Comparison of ENCODE assay signal across 1 cellular context in the genomic region with DNA sequence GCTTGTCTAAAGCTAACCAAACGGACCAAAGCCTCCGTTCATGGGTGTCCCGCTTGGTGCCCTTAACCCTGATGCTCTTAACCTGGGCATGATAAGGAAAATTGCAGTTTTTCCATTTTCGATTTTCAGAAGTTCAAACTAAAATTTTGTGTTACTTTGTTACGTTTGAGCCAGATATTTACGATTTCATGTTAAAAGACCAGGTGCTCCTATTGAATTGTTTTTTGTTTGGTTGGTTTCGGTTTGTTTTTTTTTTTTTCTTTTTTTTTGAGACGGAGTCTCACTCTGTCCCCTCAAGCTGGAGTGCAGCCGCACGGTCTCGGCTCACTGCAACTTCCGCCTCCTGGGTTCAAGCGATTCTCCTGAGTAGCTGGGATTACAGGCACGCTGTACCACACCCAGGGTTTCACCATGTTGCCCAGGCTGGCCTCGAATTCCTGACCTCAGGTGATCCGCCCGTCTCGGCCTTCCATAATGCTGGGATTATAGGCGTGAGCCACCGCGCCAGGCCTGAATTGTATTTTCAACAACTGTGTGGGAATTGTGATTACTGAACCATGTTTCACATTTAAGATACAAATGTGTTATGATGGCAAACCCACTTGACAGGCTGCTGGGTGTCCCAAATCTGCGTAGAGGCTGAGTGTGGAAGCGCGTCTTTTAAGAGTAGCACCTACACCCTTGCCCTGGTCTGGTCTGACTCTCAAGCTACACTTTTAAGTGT.
TF ChIP-seq lines count a peak whose summit lies in the region.

No MANE protein-coding gene starts in this region.

TF ChIP-seq in K562, 482 proteins besides CTCF, POLR2A, EP300 and RAD21 (continues in another document):
- no peak for TF ChIP-seq SREBF1 (IDR thresholded peaks at IDR 0.05; ENCODE audit: borderline replicate concordance, low read depth, low read length)
- TF ChIP-seq COPS2 (conservative IDR thresholded peaks at IDR 0.05) = no peak
- peak; percentile 66; the same call in 1 of the 2 replicates for TF ChIP-seq DPF2 (IDR thresholded peaks at IDR 0.05)
- TF ChIP-seq CREB1 (IDR thresholded peaks at IDR 0.05) = 0 out of 2 replicates have a peak, but pooled peaks have one; percentile 7
- TF ChIP-seq CREB1 (CRISPR knock-in tag; IDR thresholded peaks at IDR 0.05) = no peak
- 0 out of 2 replicates have a peak, but pooled peaks have one; percentile 56 for TF ChIP-seq NFATC3 (IDR thresholded peaks at IDR 0.05)
- no peak for TF ChIP-seq ZNF24 (IDR thresholded peaks at IDR 0.05)
- no peak for TF ChIP-seq POLR3A (IDR thresholded peaks at IDR 0.05; ENCODE audit: borderline replicate concordance, extremely low read depth, insufficient read depth, insufficient read length)
- no peak for TF ChIP-seq NFXL1 (CRISPR knock-in tag; IDR thresholded peaks at IDR 0.05)
- TF ChIP-seq ZNF668 (CRISPR knock-in tag; IDR thresholded peaks at IDR 0.05) = 0 out of 2 replicates have a peak, but pooled peaks have one; percentile 9
- no peak for TF ChIP-seq ZBTB17 (CRISPR knock-in tag; IDR thresholded peaks at IDR 0.05)
- TF ChIP-seq POLR2H (tag; IDR thresholded peaks at IDR 0.05; ENCODE audit: low read depth) = peak; percentile 66; the same call in 1 of the 2 replicates
- peak in 1 of 2 experiments; percentile 7; a peak in 1 of 4 replicates for TF ChIP-seq FOXK2 (conservative IDR thresholded peaks at IDR 0.05 in 1 of 2, IDR thresholded peaks at IDR 0.05 in 1 of 2; ENCODE audit: low read depth in 2 of 2)
- TF ChIP-seq ZNF324 (CRISPR knock-in tag; IDR thresholded peaks at IDR 0.05) = no peak
- peak; percentile 42; the same call in 1 of the 2 replicates for TF ChIP-seq HDGF (IDR thresholded peaks at IDR 0.05)
- peak; percentile 55; the same call in 1 of the 2 replicates for TF ChIP-seq SMARCC2 (IDR thresholded peaks at IDR 0.05; ENCODE audit: low read depth)
- no peak for TF ChIP-seq KDM1A (IDR thresholded peaks at IDR 0.05)
- TF ChIP-seq, protein P1, sequence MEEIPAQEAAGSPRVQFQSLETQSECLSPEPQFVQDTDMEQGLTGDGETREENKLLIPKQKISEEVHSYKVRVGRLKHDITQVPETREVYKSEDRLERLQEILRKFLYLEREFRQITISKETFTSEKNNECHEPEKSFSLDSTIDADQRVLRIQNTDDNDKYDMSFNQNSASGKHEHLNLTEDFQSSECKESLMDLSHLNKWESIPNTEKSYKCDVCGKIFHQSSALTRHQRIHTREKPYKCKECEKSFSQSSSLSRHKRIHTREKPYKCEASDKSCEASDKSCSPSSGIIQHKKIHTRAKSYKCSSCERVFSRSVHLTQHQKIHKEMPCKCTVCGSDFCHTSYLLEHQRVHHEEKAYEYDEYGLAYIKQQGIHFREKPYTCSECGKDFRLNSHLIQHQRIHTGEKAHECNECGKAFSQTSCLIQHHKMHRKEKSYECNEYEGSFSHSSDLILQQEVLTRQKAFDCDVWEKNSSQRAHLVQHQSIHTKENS (CRISPR knock-in tag; IDR thresholded peaks at IDR 0.05) = no peak
- no peak for TF ChIP-seq CBFA2T2 (conservative IDR thresholded peaks at IDR 0.05)
- TF ChIP-seq SMARCA4 (IDR thresholded peaks at IDR 0.05) = peak; percentile 64; the same call in 1 of the 2 replicates
- TF ChIP-seq ELF1 (tag; IDR thresholded peaks at IDR 0.05) = peak; percentile 60
- TF ChIP-seq EP400 (IDR thresholded peaks at IDR 0.05) = peak; percentile 56
- peak; percentile 27 for TF ChIP-seq BRD9 (IDR thresholded peaks at IDR 0.05; ENCODE audit: low read depth, partially characterized antibody)
- TF ChIP-seq, protein P2, sequence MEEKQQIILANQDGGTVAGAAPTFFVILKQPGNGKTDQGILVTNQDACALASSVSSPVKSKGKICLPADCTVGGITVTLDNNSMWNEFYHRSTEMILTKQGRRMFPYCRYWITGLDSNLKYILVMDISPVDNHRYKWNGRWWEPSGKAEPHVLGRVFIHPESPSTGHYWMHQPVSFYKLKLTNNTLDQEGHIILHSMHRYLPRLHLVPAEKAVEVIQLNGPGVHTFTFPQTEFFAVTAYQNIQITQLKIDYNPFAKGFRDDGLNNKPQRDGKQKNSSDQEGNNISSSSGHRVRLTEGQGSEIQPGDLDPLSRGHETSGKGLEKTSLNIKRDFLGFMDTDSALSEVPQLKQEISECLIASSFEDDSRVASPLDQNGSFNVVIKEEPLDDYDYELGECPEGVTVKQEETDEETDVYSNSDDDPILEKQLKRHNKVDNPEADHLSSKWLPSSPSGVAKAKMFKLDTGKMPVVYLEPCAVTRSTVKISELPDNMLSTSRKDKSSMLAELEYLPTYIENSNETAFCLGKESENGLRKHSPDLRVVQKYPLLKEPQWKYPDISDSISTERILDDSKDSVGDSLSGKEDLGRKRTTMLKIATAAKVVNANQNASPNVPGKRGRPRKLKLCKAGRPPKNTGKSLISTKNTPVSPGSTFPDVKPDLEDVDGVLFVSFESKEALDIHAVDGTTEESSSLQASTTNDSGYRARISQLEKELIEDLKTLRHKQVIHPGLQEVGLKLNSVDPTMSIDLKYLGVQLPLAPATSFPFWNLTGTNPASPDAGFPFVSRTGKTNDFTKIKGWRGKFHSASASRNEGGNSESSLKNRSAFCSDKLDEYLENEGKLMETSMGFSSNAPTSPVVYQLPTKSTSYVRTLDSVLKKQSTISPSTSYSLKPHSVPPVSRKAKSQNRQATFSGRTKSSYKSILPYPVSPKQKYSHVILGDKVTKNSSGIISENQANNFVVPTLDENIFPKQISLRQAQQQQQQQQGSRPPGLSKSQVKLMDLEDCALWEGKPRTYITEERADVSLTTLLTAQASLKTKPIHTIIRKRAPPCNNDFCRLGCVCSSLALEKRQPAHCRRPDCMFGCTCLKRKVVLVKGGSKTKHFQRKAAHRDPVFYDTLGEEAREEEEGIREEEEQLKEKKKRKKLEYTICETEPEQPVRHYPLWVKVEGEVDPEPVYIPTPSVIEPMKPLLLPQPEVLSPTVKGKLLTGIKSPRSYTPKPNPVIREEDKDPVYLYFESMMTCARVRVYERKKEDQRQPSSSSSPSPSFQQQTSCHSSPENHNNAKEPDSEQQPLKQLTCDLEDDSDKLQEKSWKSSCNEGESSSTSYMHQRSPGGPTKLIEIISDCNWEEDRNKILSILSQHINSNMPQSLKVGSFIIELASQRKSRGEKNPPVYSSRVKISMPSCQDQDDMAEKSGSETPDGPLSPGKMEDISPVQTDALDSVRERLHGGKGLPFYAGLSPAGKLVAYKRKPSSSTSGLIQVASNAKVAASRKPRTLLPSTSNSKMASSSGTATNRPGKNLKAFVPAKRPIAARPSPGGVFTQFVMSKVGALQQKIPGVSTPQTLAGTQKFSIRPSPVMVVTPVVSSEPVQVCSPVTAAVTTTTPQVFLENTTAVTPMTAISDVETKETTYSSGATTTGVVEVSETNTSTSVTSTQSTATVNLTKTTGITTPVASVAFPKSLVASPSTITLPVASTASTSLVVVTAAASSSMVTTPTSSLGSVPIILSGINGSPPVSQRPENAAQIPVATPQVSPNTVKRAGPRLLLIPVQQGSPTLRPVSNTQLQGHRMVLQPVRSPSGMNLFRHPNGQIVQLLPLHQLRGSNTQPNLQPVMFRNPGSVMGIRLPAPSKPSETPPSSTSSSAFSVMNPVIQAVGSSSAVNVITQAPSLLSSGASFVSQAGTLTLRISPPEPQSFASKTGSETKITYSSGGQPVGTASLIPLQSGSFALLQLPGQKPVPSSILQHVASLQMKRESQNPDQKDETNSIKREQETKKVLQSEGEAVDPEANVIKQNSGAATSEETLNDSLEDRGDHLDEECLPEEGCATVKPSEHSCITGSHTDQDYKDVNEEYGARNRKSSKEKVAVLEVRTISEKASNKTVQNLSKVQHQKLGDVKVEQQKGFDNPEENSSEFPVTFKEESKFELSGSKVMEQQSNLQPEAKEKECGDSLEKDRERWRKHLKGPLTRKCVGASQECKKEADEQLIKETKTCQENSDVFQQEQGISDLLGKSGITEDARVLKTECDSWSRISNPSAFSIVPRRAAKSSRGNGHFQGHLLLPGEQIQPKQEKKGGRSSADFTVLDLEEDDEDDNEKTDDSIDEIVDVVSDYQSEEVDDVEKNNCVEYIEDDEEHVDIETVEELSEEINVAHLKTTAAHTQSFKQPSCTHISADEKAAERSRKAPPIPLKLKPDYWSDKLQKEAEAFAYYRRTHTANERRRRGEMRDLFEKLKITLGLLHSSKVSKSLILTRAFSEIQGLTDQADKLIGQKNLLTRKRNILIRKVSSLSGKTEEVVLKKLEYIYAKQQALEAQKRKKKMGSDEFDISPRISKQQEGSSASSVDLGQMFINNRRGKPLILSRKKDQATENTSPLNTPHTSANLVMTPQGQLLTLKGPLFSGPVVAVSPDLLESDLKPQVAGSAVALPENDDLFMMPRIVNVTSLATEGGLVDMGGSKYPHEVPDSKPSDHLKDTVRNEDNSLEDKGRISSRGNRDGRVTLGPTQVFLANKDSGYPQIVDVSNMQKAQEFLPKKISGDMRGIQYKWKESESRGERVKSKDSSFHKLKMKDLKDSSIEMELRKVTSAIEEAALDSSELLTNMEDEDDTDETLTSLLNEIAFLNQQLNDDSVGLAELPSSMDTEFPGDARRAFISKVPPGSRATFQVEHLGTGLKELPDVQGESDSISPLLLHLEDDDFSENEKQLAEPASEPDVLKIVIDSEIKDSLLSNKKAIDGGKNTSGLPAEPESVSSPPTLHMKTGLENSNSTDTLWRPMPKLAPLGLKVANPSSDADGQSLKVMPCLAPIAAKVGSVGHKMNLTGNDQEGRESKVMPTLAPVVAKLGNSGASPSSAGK (IDR thresholded peaks at IDR 0.05) = peak; percentile 13; the same call in 1 of the 2 replicates
- TF ChIP-seq ARID1B (IDR thresholded peaks at IDR 0.05) = no peak
- no peak for TF ChIP-seq BCOR (IDR thresholded peaks at IDR 0.05)
- TF ChIP-seq, protein P3, sequence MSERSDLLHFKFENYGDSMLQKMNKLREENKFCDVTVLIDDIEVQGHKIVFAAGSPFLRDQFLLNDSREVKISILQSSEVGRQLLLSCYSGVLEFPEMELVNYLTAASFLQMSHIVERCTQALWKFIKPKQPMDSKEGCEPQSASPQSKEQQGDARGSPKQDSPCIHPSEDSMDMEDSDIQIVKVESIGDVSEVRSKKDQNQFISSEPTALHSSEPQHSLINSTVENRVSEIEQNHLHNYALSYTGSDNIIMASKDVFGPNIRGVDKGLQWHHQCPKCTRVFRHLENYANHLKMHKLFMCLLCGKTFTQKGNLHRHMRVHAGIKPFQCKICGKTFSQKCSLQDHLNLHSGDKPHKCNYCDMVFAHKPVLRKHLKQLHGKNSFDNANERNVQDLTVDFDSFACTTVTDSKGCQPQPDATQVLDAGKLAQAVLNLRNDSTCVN (CRISPR knock-in tag; IDR thresholded peaks at IDR 0.05) = no peak
- TF ChIP-seq CBX3 (IDR thresholded peaks at IDR 0.05; ENCODE audit: borderline replicate concordance in 1 of 2, low read length in 2 of 2) = 0 out of 3 replicates have a peak, but pooled peaks of 1 of the 2 experiments have one; percentile 51
- no peak for TF ChIP-seq DNMT1 (IDR thresholded peaks at IDR 0.05)
- TF ChIP-seq, protein P4, sequence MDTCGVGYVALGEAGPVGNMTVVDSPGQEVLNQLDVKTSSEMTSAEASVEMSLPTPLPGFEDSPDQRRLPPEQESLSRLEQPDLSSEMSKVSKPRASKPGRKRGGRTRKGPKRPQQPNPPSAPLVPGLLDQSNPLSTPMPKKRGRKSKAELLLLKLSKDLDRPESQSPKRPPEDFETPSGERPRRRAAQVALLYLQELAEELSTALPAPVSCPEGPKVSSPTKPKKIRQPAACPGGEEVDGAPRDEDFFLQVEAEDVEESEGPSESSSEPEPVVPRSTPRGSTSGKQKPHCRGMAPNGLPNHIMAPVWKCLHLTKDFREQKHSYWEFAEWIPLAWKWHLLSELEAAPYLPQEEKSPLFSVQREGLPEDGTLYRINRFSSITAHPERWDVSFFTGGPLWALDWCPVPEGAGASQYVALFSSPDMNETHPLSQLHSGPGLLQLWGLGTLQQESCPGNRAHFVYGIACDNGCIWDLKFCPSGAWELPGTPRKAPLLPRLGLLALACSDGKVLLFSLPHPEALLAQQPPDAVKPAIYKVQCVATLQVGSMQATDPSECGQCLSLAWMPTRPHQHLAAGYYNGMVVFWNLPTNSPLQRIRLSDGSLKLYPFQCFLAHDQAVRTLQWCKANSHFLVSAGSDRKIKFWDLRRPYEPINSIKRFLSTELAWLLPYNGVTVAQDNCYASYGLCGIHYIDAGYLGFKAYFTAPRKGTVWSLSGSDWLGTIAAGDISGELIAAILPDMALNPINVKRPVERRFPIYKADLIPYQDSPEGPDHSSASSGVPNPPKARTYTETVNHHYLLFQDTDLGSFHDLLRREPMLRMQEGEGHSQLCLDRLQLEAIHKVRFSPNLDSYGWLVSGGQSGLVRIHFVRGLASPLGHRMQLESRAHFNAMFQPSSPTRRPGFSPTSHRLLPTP (IDR thresholded peaks at IDR 0.05; ENCODE audit: borderline replicate concordance, extremely low read depth, insufficient read length) = no peak
- peak; percentile 48 for TF ChIP-seq PHF20 (IDR thresholded peaks at IDR 0.05; ENCODE audit: partially characterized antibody)
- peak; percentile 5 for TF ChIP-seq ARHGAP35 (IDR thresholded peaks at IDR 0.05; ENCODE audit: partially characterized antibody)
- TF ChIP-seq, protein P5, sequence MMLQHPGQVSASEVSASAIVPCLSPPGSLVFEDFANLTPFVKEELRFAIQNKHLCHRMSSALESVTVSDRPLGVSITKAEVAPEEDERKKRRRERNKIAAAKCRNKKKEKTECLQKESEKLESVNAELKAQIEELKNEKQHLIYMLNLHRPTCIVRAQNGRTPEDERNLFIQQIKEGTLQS (IDR thresholded peaks at IDR 0.05) = no peak
- TF ChIP-seq, protein P5 (CRISPR knock-in tag; conservative IDR thresholded peaks at IDR 0.05) = 0 out of 2 replicates have a peak, but pooled peaks have one; percentile 16
- peak in 1 of 3 experiments; percentile 19 for TF ChIP-seq YY1 (IDR thresholded peaks at IDR 0.05; ENCODE audit: borderline replicate concordance in 1 of 3, control insufficient read depth in 1 of 3, extremely low read depth in 1 of 3, insufficient read depth in 3 of 3, insufficient read length in 1 of 3, insufficient replicate concordance in 2 of 3, low read depth in 1 of 3, low read length in 2 of 3)
- TF ChIP-seq NFRKB (IDR thresholded peaks at IDR 0.05; ENCODE audit: low read depth) = peak; percentile 90
- TF ChIP-seq ZNF184 (CRISPR knock-in tag; IDR thresholded peaks at IDR 0.05) = no peak
- no peak for TF ChIP-seq TAF15 (IDR thresholded peaks at IDR 0.05; ENCODE audit: low read depth, low read length)
- TF ChIP-seq ZNF347 (CRISPR knock-in tag; IDR thresholded peaks at IDR 0.05; ENCODE audit: low read depth) = no peak
- TF ChIP-seq LARP7 (IDR thresholded peaks at IDR 0.05) = 0 out of 2 replicates have a peak, but pooled peaks have one; percentile 81
- no peak for TF ChIP-seq ZBTB7A (IDR thresholded peaks at IDR 0.05; ENCODE audit: borderline replicate concordance, control insufficient read depth, low read depth, low read length)
- 0 out of 2 replicates have a peak, but pooled peaks have one; percentile 19 for TF ChIP-seq ZNF384 (IDR thresholded peaks at IDR 0.05; ENCODE audit: low read depth, low read length)
- peak; percentile 38; the same call in 1 of the 2 replicates for TF ChIP-seq ZFX (CRISPR knock-in tag; IDR thresholded peaks at IDR 0.05)
- no peak for TF ChIP-seq PYGO2 (tag; IDR thresholded peaks at IDR 0.05)
